In genomic region chr3:12884104-12884742, GRCh38 we compare ENCODE assay signal across 12 cellular contexts. TPM values are rescaled to one million over a fixed set of nuclear protein-coding genes. Genes with fewer than 3 reads are reported as not detected.
A peak's percentile ranks its signal among the peaks of the same experiment; 100 is the strongest.
DNase-seq lines count a peak whose midpoint lies in the region; ATAC-seq and TF ChIP-seq lines count a peak whose summit lies in the region.
"Had no signal": no experiment of that assay in that cellular context is flagged by ENCODE, and none has a peak within 500 bp of the region (broad histone marks: within the 10 kb centered on the region; RNA-seq: fewer than 3 reads in every experiment).

No MANE protein-coding gene starts in this region.

- H3K9me2 ChIP-seq in Karpas-422 (replicated peaks; ENCODE audit: insufficient read depth, low read length) = no peaks in the 10 kb centered on the region

- H3K27me3 ChIP-seq in Karpas-422 (ENCODE audit: low read length) (no peaks in the 10 kb centered on the region), dorsolateral prefrontal cortex (no peaks in the 10 kb centered on the region), thoracic aorta (replicated peaks; ENCODE audit: insufficient read depth) (no peaks in the 10 kb centered on the region)

- H3K79me2 ChIP-seq in Karpas-422 (ENCODE audit: low read length) = no peaks in the 10 kb centered on the region

- intact Hi-C loops in dorsolateral prefrontal cortex (cut with DNase I) = no loop called here

- DNase-seq in Karpas-422 = peak; percentile 76
- DNase-seq in dorsolateral prefrontal cortex = peak; percentile 49 to 91 (median 80)
- peak; percentile 73 for DNase-seq in medulla oblongata (ENCODE audit: extremely low spot score)
- no peak for DNase-seq in thoracic aorta (ENCODE audit: low spot score)
- no peak for DNase-seq in activated CD4-positive, CD25-positive, alpha-beta regulatory T cell treated with anti-CD3 and anti-CD28 coated beads, Interleukin-2, amount 50 U/mL, for 72 hours
- DNase-seq in retina = no peak
- DNase-seq: Calu3; mucosa of descending colon; NCI-H526 treated with DMSO at 0.1 percent for 48 hours; stimulated activated CD4-positive, alpha-beta T cell treated with anti-CD3 and anti-CD28 coated beads, Interleukin-4, amount 100 ng/mL, for 1 hour had no signal

- H3K9me3 ChIP-seq in Karpas-422 (ENCODE audit: low read length) (no peaks in the 10 kb centered on the region), thoracic aorta (no peaks in the 10 kb centered on the region)
- H3K9me3 ChIP-seq: mucosa of descending colon had no signal

- H3K4me3 ChIP-seq in Karpas-422 (ENCODE audit: low read length) = no peak overlapping the region
- peak overlapping the region in 23 of 59 donors; percentile 7 to 40 (median 22) for H3K4me3 ChIP-seq in dorsolateral prefrontal cortex
- H3K4me3 ChIP-seq in thoracic aorta = peak overlapping the region; percentile 47
- H3K4me3 ChIP-seq: mucosa of descending colon had no signal

- TF ChIP-seq CTCF in dorsolateral prefrontal cortex (IDR thresholded peaks at IDR 0.05 in 54 of 56, conservative IDR thresholded peaks at IDR 0.05 in 2 of 56; ENCODE audit: low read depth in 1 of 56, partially characterized antibody in 56 of 56) (peak in 25 of 56 donors; percentile 9 to 39 (median 24)), thoracic aorta (IDR thresholded peaks at IDR 0.05) (no peak)

- H2AFZ ChIP-seq in Karpas-422 (ENCODE audit: low read length) = peak overlapping the region; percentile 100; the same call in 1 of the 2 replicates

- H3K27ac ChIP-seq in Karpas-422 (ENCODE audit: low read length) (peak overlapping the region; percentile 90), dorsolateral prefrontal cortex (peak overlapping the region in 46 of 59 donors; percentile 23 to 82 (median 58)), thoracic aorta (peak overlapping the region; percentile 77 to 80)

- peak overlapping the region; percentile 94 for H3K4me2 ChIP-seq in Karpas-422 (ENCODE audit: low read depth, low read length, poor library complexity, severe bottlenecking)

- H3K9ac ChIP-seq in Karpas-422 (ENCODE audit: low read length) = peak overlapping the region; percentile 21; the same call in 1 of the 2 replicates

- H4K20me1 ChIP-seq in Karpas-422 (ENCODE audit: insufficient read depth, low read depth, low read length) = no peaks in the 10 kb centered on the region

- H3K4me1 ChIP-seq in Karpas-422 (ENCODE audit: low read length) (peaks cover 57% of the 10 kb centered on the region), thoracic aorta (ENCODE audit: control insufficient read depth in 1 of 2, low read depth in 2 of 2) (peaks cover 3 to 25% of the 10 kb centered on the region in 2 donors)

- peak; percentile 80 for ATAC-seq in thoracic aorta (ENCODE audit: insufficient number of reproducible peaks, low FRiP score, low read depth)
- ATAC-seq in GM18517 (IDR thresholded peaks at IDR 0.05; ENCODE audit: unreplicated experiment) = no peak
- no peak for ATAC-seq in HG02938 (IDR thresholded peaks at IDR 0.05; ENCODE audit: unreplicated experiment)
- ATAC-seq: mucosa of descending colon had no signal

- no peaks in the 10 kb centered on the region for H3K36me3 ChIP-seq in Karpas-422 (ENCODE audit: insufficient read depth, low read length)
- no peaks in the 10 kb centered on the region for H3K36me3 ChIP-seq in thoracic aorta

RNA-seq across cellular contexts. Expression of gene RPL32, which starts 42.9 kb away (rescaled TPM):
- total RNA-seq in Karpas-422 (2014; rRNA removed; shearing (Covaris generic); ENCODE audit: low replicate concordance) = 5,091 and 6,020 TPM in 2 replicates
- total RNA-seq in dorsolateral prefrontal cortex (100 to 1,000 TPM; 444 to 772 (median 559) TPM), thoracic aorta (100 to 1,000 TPM; 455 to 867 TPM)

Comparison
In these comparisons a context has a peak if more than half of its experiments do, and no peak if none do; other contexts are left out.
1. DNase-seq: peak in Karpas-422 (single experiment), dorsolateral prefrontal cortex (10 of 10) and medulla oblongata (single experiment); none in thoracic aorta (single experiment), activated CD4-positive, CD25-positive, alpha-beta regulatory T cell treated with anti-CD3 and anti-CD28 coated beads, Interleukin-2, amount 50 U/mL, for 72 hours (single experiment) and retina (single experiment).
2. Peak in every context shown above with its lines, with median percentiles within 50 percentile points of each other: H3K27ac ChIP-seq.